ENCODE assay signal across 8 cellular contexts in the genomic region with DNA sequence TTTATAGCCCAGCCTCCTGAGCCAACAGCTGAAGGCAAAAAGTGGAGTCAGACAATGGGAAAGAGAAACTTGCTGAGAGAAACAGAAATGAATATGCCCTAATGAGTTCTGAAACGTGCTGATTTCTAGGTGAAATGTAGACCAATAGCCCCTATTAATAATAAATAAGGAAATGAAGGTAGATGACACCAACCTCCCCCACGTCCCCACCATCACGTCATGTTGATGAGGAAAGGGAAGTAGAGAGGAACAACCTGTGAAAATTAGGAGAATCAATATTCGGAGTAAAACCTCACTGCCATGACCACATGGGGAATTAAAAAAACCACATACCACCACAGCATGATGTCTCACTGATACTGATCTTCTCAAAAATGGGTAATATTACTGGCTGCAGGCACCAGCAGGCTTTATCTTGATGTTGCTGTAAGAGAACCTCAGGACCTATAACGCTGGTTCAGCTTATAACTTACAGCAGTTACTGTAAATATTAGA.
DNase-seq lines count a peak whose midpoint lies in the region; ATAC-seq and FAIRE-seq lines count a peak whose summit lies in the region.

No MANE protein-coding gene starts in this region.

- peaks cover 0 to 22% (median 18%) of the 10 kb centered on the region in 3 donors for H3K4me1 Mint-ChIP-seq in naive B cell

- no peak for FAIRE-seq in GM19239 (lab: Jason Lieb, UNC)

- H3K9me3 Mint-ChIP-seq in naive B cell = no peaks in the 10 kb centered on the region

- H3K36me3 Mint-ChIP-seq in naive B cell = peaks cover 1 to 4% of the 10 kb centered on the region in 2 donors

- ATAC-seq in GM18868 (IDR thresholded peaks at IDR 0.05; ENCODE audit: unreplicated experiment) (peak; percentile 68), HG03066 (IDR thresholded peaks at IDR 0.05; ENCODE audit: low read depth, unreplicated experiment) (peak; percentile 68), naive B cell (ENCODE audit: low read depth in 2 of 2) (peak; percentile 85 to 87), Right ventricle myocardium superior (ENCODE audit: poor library complexity) (no peak)
- peak; percentile 89 to 90 for ATAC-seq in activated CD4-positive, CD25-positive, alpha-beta regulatory T cell treated with anti-CD3 and anti-CD28 coated beads, Interleukin-2, amount 50 U/mL, for 24 hours

- intact Hi-C loops in Right ventricle myocardium superior (cut with DNase I) = no loop called here

- peak overlapping the region in 3 of 8 donors; percentile 15 to 35 (median 16) for H3K4me3 Mint-ChIP-seq in naive B cell

- DNase-seq in naive B cell (peak; percentile 30), NCI-H1417 (lab: John Stamatoyannopoulos, UW) (no peak), GM19239 (ENCODE audit: insufficient read length, low spot score) (no peak), Right ventricle myocardium superior (no peak), NCI-H187 treated with DMSO at 0.1 percent for 48 hours (lab: John Stamatoyannopoulos, UW) (no peak)

- peak overlapping the region; percentile 17 to 92 (median 74) for H3K27ac Mint-ChIP-seq in naive B cell

- H3K27me3 Mint-ChIP-seq in naive B cell = no peaks in the 10 kb centered on the region
